In genomic region chr11:44066732-44067131, GRCh38 we compare ENCODE assay signal across 9 cellular contexts. TPM values are rescaled to one million over a fixed set of nuclear protein-coding genes. Genes with fewer than 3 reads are reported as not detected.
A peak's percentile ranks its signal among the peaks of the same experiment; 100 is the strongest.
DNase-seq lines count a peak whose midpoint lies in the region; ATAC-seq and TF ChIP-seq lines count a peak whose summit lies in the region.
"Had no signal": no experiment of that assay in that cellular context is flagged by ENCODE, and none has a peak within 500 bp of the region (broad histone marks: within the 10 kb centered on the region; RNA-seq: fewer than 3 reads in every experiment).

No MANE protein-coding gene starts in this region.

- H3K9me3 Mint-ChIP-seq in activated naive CD4-positive, alpha-beta T cell treated with anti-CD3 and anti-CD28 coated beads for 36 hours = no peaks in the 10 kb centered on the region

- H3K9me3 ChIP-seq in effector memory CD4-positive, alpha-beta T cell (ENCODE audit: control insufficient read depth, low read length) = no peaks in the 10 kb centered on the region
- H3K9me3 ChIP-seq in mucosa of stomach (ENCODE audit: control insufficient read depth, low read length) = no peaks in the 10 kb centered on the region

- H3K27ac Mint-ChIP-seq in activated naive CD4-positive, alpha-beta T cell treated with anti-CD3 and anti-CD28 coated beads for 36 hours = peak overlapping the region; percentile 93

- peak overlapping the region; percentile 88 for H3K4me3 Mint-ChIP-seq in activated naive CD4-positive, alpha-beta T cell treated with anti-CD3 and anti-CD28 coated beads for 36 hours

- no peaks in the 10 kb centered on the region for H3K27me3 Mint-ChIP-seq in activated naive CD4-positive, alpha-beta T cell treated with anti-CD3 and anti-CD28 coated beads for 36 hours (ENCODE audit: low read depth)

- H3K36me3 Mint-ChIP-seq in activated naive CD4-positive, alpha-beta T cell treated with anti-CD3 and anti-CD28 coated beads for 36 hours (ENCODE audit: low read depth) = peaks cover 2% of the 10 kb centered on the region

- no peak for DNase-seq in activated naive CD4-positive, alpha-beta T cell treated with anti-CD3 and anti-CD28 coated beads for 36 hours
- no peak for DNase-seq in activated naive CD4-positive, alpha-beta T cell treated with anti-CD3 and anti-CD28 coated beads, Interleukin-2, amount 50 U/mL, for 16 hours
- DNase-seq in RWPE1 (ENCODE audit: low spot score) (peak; percentile 68), kidney glomerular epithelial cell (lab: John Stamatoyannopoulos, UW) (no peak)
- no peak for DNase-seq in effector memory CD4-positive, alpha-beta T cell

- H3K27ac ChIP-seq in RWPE1 = peak overlapping the region; percentile 85
- H3K27ac ChIP-seq in effector memory CD4-positive, alpha-beta T cell (ENCODE audit: insufficient read depth, low read length, poor library complexity, severe bottlenecking) = peak overlapping the region; percentile 64

- H3K36me3 ChIP-seq in effector memory CD4-positive, alpha-beta T cell (ENCODE audit: control insufficient read depth, insufficient read depth, low read length) = no peaks in the 10 kb centered on the region
- H3K36me3 ChIP-seq in mucosa of stomach (ENCODE audit: control insufficient read depth, insufficient read depth, low read length) = no peaks in the 10 kb centered on the region

- H3K4me3 ChIP-seq in effector memory CD4-positive, alpha-beta T cell (ENCODE audit: insufficient read depth, low read depth, low read length, poor library complexity, severe bottlenecking) = peak overlapping the region; percentile 64
- peak overlapping the region; percentile 89 for H3K4me3 ChIP-seq in mucosa of stomach (ENCODE audit: low read length)

- no peak for ATAC-seq in GM21529 (IDR thresholded peaks at IDR 0.05; ENCODE audit: unreplicated experiment)
- ATAC-seq in GM18858 (IDR thresholded peaks at IDR 0.05; ENCODE audit: unreplicated experiment) = no peak

- TF ChIP-seq CTCF in RWPE1 (conservative IDR thresholded peaks at IDR 0.05; ENCODE audit: low read depth) = no peak

- intact Hi-C loops in activated naive CD4-positive, alpha-beta T cell treated with anti-CD3 and anti-CD28 coated beads for 36 hours (cut with micrococcal nuclease) = loop anchor here (1.0 to 10.0 kb wide), 7 partner anchors 29 to 752 kb away; partner anchors contain the start of genes ALKBH3, API5, C11orf96 and EXT2

- CTCF ChIA-PET in activated naive CD4-positive, alpha-beta T cell treated with anti-CD3 and anti-CD28 coated beads for 36 hours (lab: Charles Lee) = interaction anchor here (1.0 to 2.2 kb wide), 5 partner anchors 12 to 177 kb away, joined by 3 to 6 read pairs (median 5); no protein-coding TSS in a partner anchor
- CTCF ChIA-PET in RWPE1 (lab: Yijun Ruan, JAX) = interaction anchor here (0.6 to 2.2 kb wide), 6 partner anchors 12 to 483 kb away, joined by 3 to 8 read pairs (median 4); partner anchors contain the start of gene EXT2

- peaks cover 8% of the 10 kb centered on the region for H3K4me1 ChIP-seq in effector memory CD4-positive, alpha-beta T cell (ENCODE audit: control insufficient read depth, insufficient read depth, low read length, poor library complexity, severe bottlenecking)
- peaks cover 7% of the 10 kb centered on the region for H3K4me1 ChIP-seq in mucosa of stomach (ENCODE audit: control insufficient read depth, insufficient read depth, low read length)

- H3K9ac ChIP-seq in mucosa of stomach (ENCODE audit: low read length) = peak overlapping the region; percentile 96

- POLR2A ChIA-PET in RWPE1 (lab: Yijun Ruan, JAX; ENCODE audit: low non-redundant PET) = no interaction called here

- no peaks in the 10 kb centered on the region for H3K27me3 ChIP-seq in effector memory CD4-positive, alpha-beta T cell (replicated peaks; ENCODE audit: control insufficient read depth, insufficient read depth, low read length, poor library complexity, severe bottlenecking)
- H3K27me3 ChIP-seq in mucosa of stomach (ENCODE audit: control insufficient read depth, insufficient read depth, low read length) = no peaks in the 10 kb centered on the region

- H3K4me1 Mint-ChIP-seq in activated naive CD4-positive, alpha-beta T cell treated with anti-CD3 and anti-CD28 coated beads for 36 hours (ENCODE audit: low read depth) = peaks cover 20% of the 10 kb centered on the region

RNA-seq across cellular contexts. Expression of gene ACCS, which starts 0.7 kb away (rescaled TPM):
- 10 to 100 TPM; 16.2 to 16.6 TPM for total RNA-seq in activated naive CD4-positive, alpha-beta T cell treated with anti-CD3 and anti-CD28 coated beads for 36 hours

RNA-seq across cellular contexts. Expression of gene ACCSL, which starts 19.0 kb away (rescaled TPM):
- not detected for total RNA-seq in activated naive CD4-positive, alpha-beta T cell treated with anti-CD3 and anti-CD28 coated beads for 36 hours
- total RNA-seq: myocyte had no signal

RNA-seq across cellular contexts. Expression of gene EXT2, which starts 28.7 kb away (rescaled TPM):
- 10 to 100 TPM; 23.8 to 26.2 TPM for total RNA-seq in activated naive CD4-positive, alpha-beta T cell treated with anti-CD3 and anti-CD28 coated beads for 36 hours
